8 cellular contexts compared by ENCODE assay signal in genomic region chr2:160270571-160271113, GRCh38.
DNase-seq lines count a peak whose midpoint lies in the region; ATAC-seq, FAIRE-seq and TF ChIP-seq lines count a peak whose summit lies in the region.

No MANE protein-coding gene starts in this region.

- H3K36me3 Mint-ChIP-seq in T-helper 17 cell (ENCODE audit: low read depth) (peaks cover 7% of the 10 kb centered on the region), glutamatergic neuron (ENCODE audit: unreplicated experiment) (no peaks in the 10 kb centered on the region)

- H3K4me1 Mint-ChIP-seq in T-helper 17 cell (peaks cover 26% of the 10 kb centered on the region), glutamatergic neuron (ENCODE audit: low read depth, unreplicated experiment) (peaks cover 50% of the 10 kb centered on the region)

- peak overlapping the region; percentile 90 for H3K4me3 Mint-ChIP-seq in T-helper 17 cell
- H3K4me3 Mint-ChIP-seq in glutamatergic neuron (ENCODE audit: unreplicated experiment): peak overlapping the region; percentile 78

- H3K27me3 Mint-ChIP-seq in T-helper 17 cell (peaks cover 7% of the 10 kb centered on the region), glutamatergic neuron (ENCODE audit: unreplicated experiment) (peaks cover 8% of the 10 kb centered on the region)

- TF ChIP-seq CTCF in glutamatergic neuron (IDR thresholded peaks at IDR 0.05; ENCODE audit: partially characterized antibody, unreplicated experiment) (no peak), retinal pigment epithelial cell (conservative IDR thresholded peaks at IDR 0.05; ENCODE audit: low read depth, low read length) (peak; percentile 13)

- DNase-seq in ELF-1 (ENCODE audit: low read depth, low spot score): peak; percentile 88
- no peak for DNase-seq in T-helper 17 cell
- DNase-seq in glutamatergic neuron: peak; percentile 18
- no peak for DNase-seq in retinal pigment epithelial cell (ENCODE audit: low read depth)
- DNase-seq in stimulated activated CD4-positive, alpha-beta T cell treated with anti-CD3 and anti-CD28 coated beads, Interleukin-2, amount 100 ng/mL, for 24 hours: no peak
- no peak for DNase-seq in frontal cortex (ENCODE audit: low spot score in 2 of 2)
- no peak for DNase-seq in activated CD4-positive, alpha-beta T cell treated with anti-CD3 and anti-CD28 coated beads, Interleukin-2, amount 50 U/mL, for 1 hour

- peak overlapping the region; percentile 3 for H3K4me3 ChIP-seq in retinal pigment epithelial cell (ENCODE audit: low read length)

- no peaks in the 10 kb centered on the region for H3K9me3 ChIP-seq in T-helper 17 cell (ENCODE audit: control insufficient read depth, low read length, poor library complexity, severe bottlenecking)

- peaks cover 16% of the 10 kb centered on the region for H3K9me3 Mint-ChIP-seq in glutamatergic neuron (ENCODE audit: unreplicated experiment)

- peak overlapping the region; percentile 90 for H3K27ac Mint-ChIP-seq in T-helper 17 cell
- H3K27ac Mint-ChIP-seq in glutamatergic neuron (ENCODE audit: unreplicated experiment): peak overlapping the region; percentile 89

- no peak for FAIRE-seq in frontal cortex (lab: Jason Lieb, UNC)

- no peak for ATAC-seq in T-helper 17 cell
- no peak for ATAC-seq in GM18873 (IDR thresholded peaks at IDR 0.05; ENCODE audit: low FRiP score, unreplicated experiment)

Comparison
In these comparisons a context has a peak if more than half of its experiments do, and no peak if none do; other contexts are left out.
1. DNase-seq: peak in ELF-1 (single experiment) and glutamatergic neuron (single experiment); none in T-helper 17 cell (0 of 3), retinal pigment epithelial cell (single experiment), stimulated activated CD4-positive, alpha-beta T cell treated with anti-CD3 and anti-CD28 coated beads, Interleukin-2, amount 100 ng/mL, for 24 hours (0 of 2), frontal cortex (0 of 2) and activated CD4-positive, alpha-beta T cell treated with anti-CD3 and anti-CD28 coated beads, Interleukin-2, amount 50 U/mL, for 1 hour (single experiment).